1 cellular context compared by ENCODE assay signal in genomic region chr2:232928564-232929302, GRCh38.
TF ChIP-seq lines count a peak whose summit lies in the region.

No MANE protein-coding gene starts in this region.

TF ChIP-seq in IMR-90, 13 proteins besides CTCF, POLR2A, EP300 and RAD21 (continued from another document):
- TF ChIP-seq RFX5 (IDR thresholded peaks at IDR 0.05; ENCODE audit: low read depth, low read length) (no peak), MXI1 (IDR thresholded peaks at IDR 0.05; ENCODE audit: borderline replicate concordance, low read depth, low read length) (no peak), ELK1 (IDR thresholded peaks at IDR 0.05; ENCODE audit: borderline replicate concordance, low read depth, low read length) (no peak), MAFK (IDR thresholded peaks at IDR 0.05; ENCODE audit: low read depth, low read length) (no peak)
